Comparison of ENCODE assay signal across 24 cellular contexts in genomic region chr10:27496137-27496536, GRCh38.
"Had no signal": no experiment of that assay in that cellular context is flagged by ENCODE, and none has a peak within 500 bp of the region (broad histone marks: within the 10 kb centered on the region; RNA-seq: fewer than 3 reads in every experiment).

No MANE protein-coding gene starts in this region.

- H3K27ac ChIP-seq: neural progenitor cell, pancreas, psoas muscle, right lobe of liver, sigmoid colon, stomach, thoracic aorta, thyroid gland, tibial nerve, upper lobe of left lung, vagina had no signal

- H3K9me3 ChIP-seq: pancreas, psoas muscle, right lobe of liver, thoracic aorta, thyroid gland, vagina had no signal

- H3K36me3 ChIP-seq: neural progenitor cell, pancreas, right lobe of liver, sigmoid colon, stomach, thoracic aorta, thyroid gland, tibial nerve, upper lobe of left lung, vagina had no signal

- FAIRE-seq: pancreas, small intestine, urothelium cell line had no signal

- H3K4me1 ChIP-seq: neural progenitor cell, pancreas, psoas muscle, right lobe of liver, stomach, thyroid gland, tibial nerve, upper lobe of left lung, vagina had no signal

- DNase-seq: natural killer cell; occipital lobe; pancreas; psoas muscle; right cardiac atrium; right lobe of liver; sigmoid colon; small intestine; stimulated activated CD4-positive, alpha-beta T cell treated with anti-CD3 and anti-CD28 coated beads, Interleukin-15, amount 100 ng/mL, for 24 hours; stimulated activated CD4-positive, alpha-beta T cell treated with anti-CD3 and anti-CD28 coated beads, Interleukin-2, amount 100 ng/mL, for 24 hours; stimulated activated CD4-positive, alpha-beta T cell treated with anti-CD3 and anti-CD28 coated beads, Interleukin-2, amount 100 ng/mL, for 48 hours; stimulated activated CD4-positive, alpha-beta T cell treated with anti-CD3 and anti-CD28 coated beads, Interleukin-4, amount 100 ng/mL, for 24 hours; stimulated activated naive B cell treated with anti-CD40 and anti-IgM and Interleukin-4, amounts not matched to agents 10 μg/mL and 1 μg/mL and 100 μg/mL, for 72 hours; stimulated activated naive CD4-positive, alpha-beta T cell treated with Interleukin-2 at 50 U/mL for 16 hours; stomach; thyroid gland; trophoblast cell; upper lobe of left lung had no signal

- H3K4me2 ChIP-seq: neural progenitor cell had no signal

- H3K27me3 ChIP-seq: pancreas, right lobe of liver, sigmoid colon, stomach, thyroid gland, tibial nerve, upper lobe of left lung, vagina had no signal

- H2AFZ ChIP-seq: neural progenitor cell had no signal

- ATAC-seq: natural killer cell; pancreas; psoas muscle; right cardiac atrium; right lobe of liver; stimulated activated effector memory CD8-positive, alpha-beta T cell treated with anti-CD3 and anti-CD28 coated beads, Interleukin-12 subunit alpha, Interleukin-12 subunit beta, amount 100 ng/mL, for 72 hours; stimulated activated naive B cell treated with anti-CD40 and anti-IgM and Interleukin-4, amounts not matched to agents 10 μg/mL and 1 μg/mL and 100 μg/mL, for 72 hours had no signal

- H3K9ac ChIP-seq: neural progenitor cell had no signal

- H3K4me3 ChIP-seq: neural progenitor cell, pancreas, psoas muscle, right lobe of liver, sigmoid colon, stomach, thoracic aorta, thyroid gland, tibial nerve, upper lobe of left lung, vagina had no signal
